12 cellular contexts compared by ENCODE assay signal in the genomic region with DNA sequence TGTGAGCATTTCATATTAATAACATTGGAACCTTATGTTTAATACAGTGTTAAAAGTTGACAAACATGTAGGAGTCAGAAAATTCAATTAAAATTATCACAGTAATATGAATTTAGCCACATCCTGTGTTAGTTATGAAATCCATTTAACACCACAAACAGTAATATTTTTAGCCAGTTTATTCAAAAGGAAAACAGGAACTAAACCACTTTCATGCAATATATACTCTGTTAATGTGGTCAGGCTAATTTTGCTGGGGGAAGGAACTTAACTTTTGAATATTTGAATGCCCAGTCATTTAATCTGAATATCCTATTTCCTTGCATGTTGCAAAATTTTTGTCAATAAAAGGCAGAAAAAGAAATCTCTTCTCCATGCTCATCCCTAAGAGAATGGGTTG. TPM values are rescaled to one million over a fixed set of nuclear protein-coding genes. Genes with fewer than 3 reads are reported as not detected.
DNase-seq lines count a peak whose midpoint lies in the region; ATAC-seq and TF ChIP-seq lines count a peak whose summit lies in the region.
"Had no signal": no experiment of that assay in that cellular context is flagged by ENCODE, and none has a peak within 500 bp of the region (broad histone marks: within the 10 kb centered on the region; RNA-seq: fewer than 3 reads in every experiment).

No MANE protein-coding gene starts in this region.

- H3K27ac ChIP-seq in substantia nigra (ENCODE audit: low read depth, low read length, poor library complexity, severe bottlenecking): no peak overlapping the region

- CTCF ChIA-PET in activated CD8-positive, alpha-beta T cell treated with anti-CD3 and anti-CD28 coated beads for 36 hours (lab: Charles Lee): interaction anchor here (1.3 kb wide), 1 partner anchor 18 kb away, joined by 3 read pairs; no protein-coding TSS in a partner anchor
- CTCF ChIA-PET in activated CD8-positive, alpha-beta T cell treated with anti-CD3 and anti-CD28 coated beads, Interleukin-2, amount 10 ng/mL, durations not matched to agents 7 days and 5 days (lab: Charles Lee): interaction anchor here (0.6 kb wide), 1 partner anchor 85 kb away, joined by 3 read pairs; no protein-coding TSS in a partner anchor

- no peak for TF ChIP-seq CTCF in activated CD8-positive, alpha-beta T cell treated with anti-CD3 and anti-CD28 coated beads for 36 hours (IDR thresholded peaks at IDR 0.05)

- DNase-seq in activated CD8-positive, alpha-beta T cell treated with anti-CD3 and anti-CD28 coated beads for 36 hours: no peak
- no peak for DNase-seq in activated CD8-positive, alpha-beta T cell treated with anti-CD3 and anti-CD28 coated beads, Interleukin-2, amount 10 ng/mL, durations not matched to agents 7 days and 5 days
- DNase-seq in SKM-1 treated with dmso at 0.1 percent for 144 hours (lab: John Stamatoyannopoulos, UW; ENCODE audit: unreplicated experiment) (peak; percentile 48), substantia nigra (lab: John Stamatoyannopoulos, UW) (no peak), NCI-H510A (lab: John Stamatoyannopoulos, UW) (no peak), hepatic stellate cell (ENCODE audit: low spot score) (no peak)
- no peak for DNase-seq in activated CD4-positive, alpha-beta T cell treated with anti-CD3 and anti-CD28 coated beads for 48 hours

- no peak overlapping the region for H3K4me3 Mint-ChIP-seq in activated CD8-positive, alpha-beta T cell treated with anti-CD3 and anti-CD28 coated beads for 36 hours
- no peak overlapping the region for H3K4me3 Mint-ChIP-seq in activated CD8-positive, alpha-beta T cell treated with anti-CD3 and anti-CD28 coated beads, Interleukin-2, amount 10 ng/mL, durations not matched to agents 7 days and 5 days
- H3K4me3 Mint-ChIP-seq: activated T-helper 1 cell treated with anti-CD3 and anti-CD28 coated beads, Interleukin-12 subunit alpha, Interleukin-12 subunit beta, Interleukin-2, Interleukin-4 antibody, amounts not matched to agents 30 ng/mL and 10 ng/mL and 1 ng/mL, durations not matched to agents 14 hours and 24 hours and 36 hours; nephron had no signal

- H3K9me3 Mint-ChIP-seq in activated CD8-positive, alpha-beta T cell treated with anti-CD3 and anti-CD28 coated beads for 36 hours: peaks cover 2% of the 10 kb centered on the region
- H3K9me3 Mint-ChIP-seq in activated CD8-positive, alpha-beta T cell treated with anti-CD3 and anti-CD28 coated beads, Interleukin-2, amount 10 ng/mL, durations not matched to agents 7 days and 5 days (ENCODE audit: insufficient read depth): no peaks in the 10 kb centered on the region
- H3K9me3 Mint-ChIP-seq: activated T-helper 1 cell treated with anti-CD3 and anti-CD28 coated beads, Interleukin-12 subunit alpha, Interleukin-12 subunit beta, Interleukin-2, Interleukin-4 antibody, amounts not matched to agents 30 ng/mL and 10 ng/mL and 1 ng/mL, durations not matched to agents 14 hours and 24 hours and 36 hours; nephron had no signal

- intact Hi-C loops in activated CD8-positive, alpha-beta T cell treated with anti-CD3 and anti-CD28 coated beads for 36 hours (cut with micrococcal nuclease): no loop called here

- POLR2A ChIA-PET in activated CD8-positive, alpha-beta T cell treated with anti-CD3 and anti-CD28 coated beads for 36 hours (lab: Charles Lee): no interaction called here
- POLR2A ChIA-PET in activated CD8-positive, alpha-beta T cell treated with anti-CD3 and anti-CD28 coated beads, Interleukin-2, amount 10 ng/mL, durations not matched to agents 7 days and 5 days (lab: Charles Lee): no interaction called here

- ATAC-seq in activated CD8-positive, alpha-beta T cell treated with anti-CD3 and anti-CD28 coated beads for 36 hours: peak; percentile 17
- no peak for ATAC-seq in activated CD8-positive, alpha-beta T cell treated with anti-CD3 and anti-CD28 coated beads, Interleukin-2, amount 10 ng/mL, durations not matched to agents 7 days and 5 days
- peak; percentile 83 for ATAC-seq in HG03095 (IDR thresholded peaks at IDR 0.05; ENCODE audit: unreplicated experiment)
- ATAC-seq: HCT116 had no signal

- H3K4me1 Mint-ChIP-seq in activated CD8-positive, alpha-beta T cell treated with anti-CD3 and anti-CD28 coated beads for 36 hours (ENCODE audit: low read depth): peaks cover 11% of the 10 kb centered on the region
- peaks cover 22% of the 10 kb centered on the region for H3K4me1 Mint-ChIP-seq in activated CD8-positive, alpha-beta T cell treated with anti-CD3 and anti-CD28 coated beads, Interleukin-2, amount 10 ng/mL, durations not matched to agents 7 days and 5 days (ENCODE audit: low read depth)

- H3K27me3 Mint-ChIP-seq in activated CD8-positive, alpha-beta T cell treated with anti-CD3 and anti-CD28 coated beads for 36 hours: no peaks in the 10 kb centered on the region
- peaks cover 5% of the 10 kb centered on the region for H3K27me3 Mint-ChIP-seq in activated CD8-positive, alpha-beta T cell treated with anti-CD3 and anti-CD28 coated beads, Interleukin-2, amount 10 ng/mL, durations not matched to agents 7 days and 5 days (ENCODE audit: low read depth)

- H3K36me3 Mint-ChIP-seq in activated CD8-positive, alpha-beta T cell treated with anti-CD3 and anti-CD28 coated beads for 36 hours (ENCODE audit: low read depth): no peaks in the 10 kb centered on the region
- H3K36me3 Mint-ChIP-seq in activated CD8-positive, alpha-beta T cell treated with anti-CD3 and anti-CD28 coated beads, Interleukin-2, amount 10 ng/mL, durations not matched to agents 7 days and 5 days (ENCODE audit: low read depth): peaks cover 8% of the 10 kb centered on the region

- H3K27ac Mint-ChIP-seq in activated CD8-positive, alpha-beta T cell treated with anti-CD3 and anti-CD28 coated beads for 36 hours: no peak overlapping the region
- no peak overlapping the region for H3K27ac Mint-ChIP-seq in activated CD8-positive, alpha-beta T cell treated with anti-CD3 and anti-CD28 coated beads, Interleukin-2, amount 10 ng/mL, durations not matched to agents 7 days and 5 days
- H3K27ac Mint-ChIP-seq: activated T-helper 1 cell treated with anti-CD3 and anti-CD28 coated beads, Interleukin-12 subunit alpha, Interleukin-12 subunit beta, Interleukin-2, Interleukin-4 antibody, amounts not matched to agents 30 ng/mL and 10 ng/mL and 1 ng/mL, durations not matched to agents 14 hours and 24 hours and 36 hours; nephron had no signal

RNA-seq across cellular contexts. Expression of gene ALOX5AP, which starts 14.9 kb away (rescaled TPM):
- 10 to 100 TPM; 40.5 to 42.2 TPM for total RNA-seq in activated CD8-positive, alpha-beta T cell treated with anti-CD3 and anti-CD28 coated beads for 36 hours
- total RNA-seq in activated CD8-positive, alpha-beta T cell treated with anti-CD3 and anti-CD28 coated beads, Interleukin-2, amount 10 ng/mL, durations not matched to agents 7 days and 5 days: 10 to 100 TPM; 71.0 to 75.4 TPM
- total RNA-seq: A172 had no signal
